In the genomic region with DNA sequence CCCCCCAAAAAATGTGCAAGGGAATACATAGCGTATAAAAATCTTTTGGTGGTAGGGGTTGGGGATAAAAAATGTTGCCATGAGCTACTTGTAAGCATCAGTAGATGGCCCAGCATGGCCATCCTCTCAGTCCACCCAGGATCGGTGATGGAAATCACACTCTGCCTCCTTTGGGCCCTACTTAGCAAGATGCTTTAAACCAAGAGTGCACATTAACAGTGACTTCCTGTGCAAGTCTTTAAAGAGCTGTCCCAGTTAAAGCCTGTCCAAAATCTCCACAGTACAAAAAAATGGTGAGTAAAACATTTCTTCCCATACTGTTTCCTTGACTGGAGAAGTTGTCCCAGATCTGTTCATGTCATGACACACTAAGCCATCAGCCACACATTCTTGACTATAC, we compare ENCODE assay signal across 9 cellular contexts. TPM values are rescaled to one million over a fixed set of nuclear protein-coding genes. Genes with fewer than 3 reads are reported as not detected.
DNase-seq lines count a peak whose midpoint lies in the region; ATAC-seq and TF ChIP-seq lines count a peak whose summit lies in the region.
"Had no signal": no experiment of that assay in that cellular context is flagged by ENCODE, and none has a peak within 500 bp of the region (broad histone marks: within the 10 kb centered on the region; RNA-seq: fewer than 3 reads in every experiment).

No MANE protein-coding gene starts in this region.

- H2BK20ac ChIP-seq in H9 (ENCODE audit: low read depth, low read length, poor library complexity, severe bottlenecking): no peak overlapping the region

- H3K27me3 ChIP-seq in KMS-11 (ENCODE audit: insufficient read depth, low read depth) (no peaks in the 10 kb centered on the region), H9 (ENCODE audit: insufficient read depth, low read length) (no peaks in the 10 kb centered on the region)
- H3K27me3 ChIP-seq: uterus had no signal

- H3K79me2 ChIP-seq in KMS-11 (ENCODE audit: insufficient read depth, low read depth): peaks cover 16% of the 10 kb centered on the region; the same call in 1 of the 2 replicates
- no peaks in the 10 kb centered on the region for H3K79me2 ChIP-seq in H9 (ENCODE audit: insufficient read depth, low read length)

- H2BK5ac ChIP-seq in H9 (ENCODE audit: insufficient read length, low read length): no peak overlapping the region

- H2AFZ ChIP-seq in KMS-11 (ENCODE audit: low read depth) (0 out of 2 replicates have a peak overlapping the region, but pooled peaks have one; percentile 64), H9 (ENCODE audit: low read length) (no peak overlapping the region)

- no peaks in the 10 kb centered on the region for H3K23me2 ChIP-seq in H9 (ENCODE audit: insufficient read length, low read depth, low read length, poor library complexity, severe bottlenecking)

- H3K4me1 ChIP-seq in KMS-11 (ENCODE audit: low read depth, poor library complexity, severe bottlenecking) (peaks cover 49% of the 10 kb centered on the region), H9 (ENCODE audit: insufficient read depth, low read length) (no peaks in the 10 kb centered on the region)
- H3K4me1 ChIP-seq: uterus had no signal

- peaks cover 10 to 19% of the 10 kb centered on the region in 2 donors for H3K36me3 Mint-ChIP-seq in activated T-cell treated with anti-CD3 and anti-CD28 coated beads, Interleukin-2, amount 50 U/mL, for 72 hours (ENCODE audit: insufficient read depth in 2 of 2)
- H3K36me3 Mint-ChIP-seq in activated naive CD8-positive, alpha-beta T cell treated with anti-CD3 and anti-CD28 coated beads, Interleukin-2, amount 10 ng/mL, durations not matched to agents 7 days and 5 days: peaks cover 29% of the 10 kb centered on the region
- H3K36me3 Mint-ChIP-seq in H9 (ENCODE audit: insufficient read depth in 1 of 3, low read depth in 3 of 3): no peaks in the 10 kb centered on the region

- no peak overlapping the region for H2AK5ac ChIP-seq in H9 (ENCODE audit: insufficient read length, low read length)

- no peaks in the 10 kb centered on the region for H4K20me1 ChIP-seq in KMS-11 (ENCODE audit: insufficient read depth)
- H4K20me1 ChIP-seq in H9 (ENCODE audit: control insufficient read depth, insufficient read depth, insufficient read length): no peaks in the 10 kb centered on the region

- no peak overlapping the region for H3K56ac ChIP-seq in H9 (ENCODE audit: insufficient read length, low read depth, low read length)

- peak overlapping the region; percentile 73; the same call in 1 of the 2 replicates for H3K27ac ChIP-seq in KMS-11
- H3K27ac ChIP-seq in H9 (ENCODE audit: insufficient read length, low read depth, low read length): no peak overlapping the region
- H3K27ac ChIP-seq: uterus had no signal

- H3K79me1 ChIP-seq in H9 (ENCODE audit: insufficient read depth, low read depth, low read length, poor library complexity, severe bottlenecking): no peaks in the 10 kb centered on the region

- H3K4me3 Mint-ChIP-seq in activated T-cell treated with anti-CD3 and anti-CD28 coated beads, Interleukin-2, amount 50 U/mL, for 72 hours: peak overlapping the region; percentile 86 to 100
- H3K4me3 Mint-ChIP-seq in activated naive CD8-positive, alpha-beta T cell treated with anti-CD3 and anti-CD28 coated beads, Interleukin-2, amount 10 ng/mL, durations not matched to agents 7 days and 5 days: peak overlapping the region; percentile 75
- peak overlapping the region; percentile 72 to 80 for H3K4me3 Mint-ChIP-seq in stimulated activated naive CD8-positive, alpha-beta T cell treated with anti-CD3 and anti-CD28 coated beads, Interleukin-15, amount 100 ng/mL, for 72 hours
- H3K4me3 Mint-ChIP-seq in H9: no peak overlapping the region

- no peak overlapping the region for H4K91ac ChIP-seq in H9 (ENCODE audit: insufficient read length, low read depth, low read length)

- no peak overlapping the region for H4K8ac ChIP-seq in H9 (replicated peaks; ENCODE audit: insufficient read length, low read depth, low read length)

- H2BK12ac ChIP-seq in H9 (ENCODE audit: insufficient read length, low read depth, low read length): no peak overlapping the region

- H3K4me2 ChIP-seq in KMS-11: peak overlapping the region; percentile 89
- no peak overlapping the region for H3K4me2 ChIP-seq in H9 (ENCODE audit: insufficient read depth, insufficient read length, low read length)

- DNase-seq in activated T-cell treated with anti-CD3 and anti-CD28 coated beads, Interleukin-2, amount 50 U/mL, for 72 hours: no peak
- DNase-seq in activated T-cell treated with anti-CD3 and anti-CD28 coated beads, Interleukin-2, amount 50 U/mL, for 48 hours: no peak
- no peak for DNase-seq in activated naive CD8-positive, alpha-beta T cell treated with anti-CD3 and anti-CD28 coated beads, Interleukin-2, amount 10 ng/mL, durations not matched to agents 7 days and 5 days
- DNase-seq in stimulated activated naive CD8-positive, alpha-beta T cell treated with anti-CD3 and anti-CD28 coated beads, Interleukin-15, amount 100 ng/mL, for 72 hours: no peak
- DNase-seq in NCI-H524 (lab: John Stamatoyannopoulos, UW) (no peak), AG08395 (ENCODE audit: low spot score) (no peak), H9 (no peak)
- DNase-seq: uterus had no signal

- TF ChIP-seq CTCF in KMS-11 (conservative IDR thresholded peaks at IDR 0.05; ENCODE audit: low read depth, low read length) (no peak), H9 (conservative IDR thresholded peaks at IDR 0.05) (no peak)

- no peak overlapping the region for H3K23ac ChIP-seq in H9 (ENCODE audit: insufficient read length, low read depth, low read length)

- no peak overlapping the region for H2BK15ac ChIP-seq in H9 (ENCODE audit: low read depth, low read length)

- H3K27ac Mint-ChIP-seq in activated T-cell treated with anti-CD3 and anti-CD28 coated beads, Interleukin-2, amount 50 U/mL, for 72 hours: peak overlapping the region; percentile 100
- peak overlapping the region; percentile 88 for H3K27ac Mint-ChIP-seq in activated naive CD8-positive, alpha-beta T cell treated with anti-CD3 and anti-CD28 coated beads, Interleukin-2, amount 10 ng/mL, durations not matched to agents 7 days and 5 days
- H3K27ac Mint-ChIP-seq in stimulated activated naive CD8-positive, alpha-beta T cell treated with anti-CD3 and anti-CD28 coated beads, Interleukin-15, amount 100 ng/mL, for 72 hours: peak overlapping the region; percentile 91 to 99
- H3K27ac Mint-ChIP-seq in H9: no peak overlapping the region

- no peaks in the 10 kb centered on the region for H3K36me3 ChIP-seq in KMS-11 (ENCODE audit: insufficient read depth)
- H3K36me3 ChIP-seq: uterus had no signal

- H3K9me3 ChIP-seq in H9 (ENCODE audit: control insufficient read depth, low read depth, low read length): no peaks in the 10 kb centered on the region
- H3K9me3 ChIP-seq: uterus had no signal

- H3K9me3 Mint-ChIP-seq in activated T-cell treated with anti-CD3 and anti-CD28 coated beads, Interleukin-2, amount 50 U/mL, for 72 hours: peaks cover 3 to 5% of the 10 kb centered on the region in 2 donors
- H3K9me3 Mint-ChIP-seq in activated naive CD8-positive, alpha-beta T cell treated with anti-CD3 and anti-CD28 coated beads, Interleukin-2, amount 10 ng/mL, durations not matched to agents 7 days and 5 days: peaks cover 2% of the 10 kb centered on the region
- peaks cover 4 to 6% of the 10 kb centered on the region in 2 donors for H3K9me3 Mint-ChIP-seq in stimulated activated naive CD8-positive, alpha-beta T cell treated with anti-CD3 and anti-CD28 coated beads, Interleukin-15, amount 100 ng/mL, for 72 hours
- peaks cover 2 to 3% of the 10 kb centered on the region in 2 experiments; a peak in 2 of 5 replicates for H3K9me3 Mint-ChIP-seq in H9

- H4K5ac ChIP-seq in H9 (ENCODE audit: insufficient read length, low read depth, low read length): no peak overlapping the region

- H3K4me1 Mint-ChIP-seq in activated T-cell treated with anti-CD3 and anti-CD28 coated beads, Interleukin-2, amount 50 U/mL, for 72 hours (ENCODE audit: low read depth): peaks cover 93% of the 10 kb centered on the region
- peaks cover 73% of the 10 kb centered on the region for H3K4me1 Mint-ChIP-seq in activated naive CD8-positive, alpha-beta T cell treated with anti-CD3 and anti-CD28 coated beads, Interleukin-2, amount 10 ng/mL, durations not matched to agents 7 days and 5 days
- peaks cover 85% of the 10 kb centered on the region for H3K4me1 Mint-ChIP-seq in stimulated activated naive CD8-positive, alpha-beta T cell treated with anti-CD3 and anti-CD28 coated beads, Interleukin-15, amount 100 ng/mL, for 72 hours
- no peaks in the 10 kb centered on the region for H3K4me1 Mint-ChIP-seq in H9

- no peak overlapping the region for H3K14ac ChIP-seq in H9 (ENCODE audit: insufficient read depth, low read length)

- no peak overlapping the region for H3K4me3 ChIP-seq in KMS-11 (IDR thresholded peaks at IDR 0.05; ENCODE audit: insufficient read depth, low read depth, low read length)
- H3K4me3 ChIP-seq: uterus had no signal

- H2BK120ac ChIP-seq in H9 (ENCODE audit: low read depth, low read length, poor library complexity, severe bottlenecking): no peak overlapping the region

- no peak for ATAC-seq in activated T-cell treated with anti-CD3 and anti-CD28 coated beads, Interleukin-2, amount 50 U/mL, for 72 hours (replicated peaks in 1 of 2)
- peak; percentile 40 for ATAC-seq in activated naive CD8-positive, alpha-beta T cell treated with anti-CD3 and anti-CD28 coated beads, Interleukin-2, amount 10 ng/mL, durations not matched to agents 7 days and 5 days (ENCODE audit: low read depth)
- peak; percentile 48 for ATAC-seq in stimulated activated naive CD8-positive, alpha-beta T cell treated with anti-CD3 and anti-CD28 coated beads, Interleukin-15, amount 100 ng/mL, for 72 hours

- POLR2A ChIA-PET in activated naive CD8-positive, alpha-beta T cell treated with anti-CD3 and anti-CD28 coated beads, Interleukin-2, amount 10 ng/mL, durations not matched to agents 7 days and 5 days (lab: Charles Lee): interaction anchor here (0.7 to 7.2 kb wide), 5 partner anchors 11 to 94 kb away, joined by 3 to 122 read pairs (median 9); partner anchors contain the start of gene ANKRD44

- no peak overlapping the region for H3K18ac ChIP-seq in H9 (ENCODE audit: insufficient read length, low read depth, low read length)

- H3K9ac ChIP-seq in KMS-11: no peak overlapping the region
- H3K9ac ChIP-seq in H9 (ENCODE audit: extremely low read depth, insufficient read length, low read length): no peak overlapping the region

- WGBS in H9 (ENCODE audit: extremely low coverage, insufficient read length, low lambda C conversion rate): no CpG with 5 or more reads among the region's 2 CpGs

- no peak overlapping the region for H3T11ph ChIP-seq in H9 (ENCODE audit: low read length)

- H3K27me3 Mint-ChIP-seq in activated T-cell treated with anti-CD3 and anti-CD28 coated beads, Interleukin-2, amount 50 U/mL, for 72 hours (ENCODE audit: low read depth): no peaks in the 10 kb centered on the region
- no peaks in the 10 kb centered on the region for H3K27me3 Mint-ChIP-seq in activated naive CD8-positive, alpha-beta T cell treated with anti-CD3 and anti-CD28 coated beads, Interleukin-2, amount 10 ng/mL, durations not matched to agents 7 days and 5 days
- H3K27me3 Mint-ChIP-seq in stimulated activated naive CD8-positive, alpha-beta T cell treated with anti-CD3 and anti-CD28 coated beads, Interleukin-15, amount 100 ng/mL, for 72 hours: no peaks in the 10 kb centered on the region
- no peaks in the 10 kb centered on the region for H3K27me3 Mint-ChIP-seq in H9 (ENCODE audit: low read depth)

- H3K4ac ChIP-seq in H9 (ENCODE audit: low read depth, low read length): no peak overlapping the region

RNA-seq across cellular contexts. Expression of gene ANKRD44, which starts 18.0 kb away (rescaled TPM):
- total RNA-seq in activated T-cell treated with anti-CD3 and anti-CD28 coated beads, Interleukin-2, amount 50 U/mL, for 72 hours: 100 to 1,000 TPM; 114 to 141 TPM
- 100 to 1,000 TPM; 240 to 243 TPM for total RNA-seq in activated naive CD8-positive, alpha-beta T cell treated with anti-CD3 and anti-CD28 coated beads, Interleukin-2, amount 10 ng/mL, durations not matched to agents 7 days and 5 days
- total RNA-seq in H9 (2021): 1.8 and 1.9 TPM in 2 replicates

Comparison
In these comparisons a context has a peak if more than half of its experiments do, and no peak if none do; other contexts are left out.
1. ATAC-seq: peak in activated naive CD8-positive, alpha-beta T cell treated with anti-CD3 and anti-CD28 coated beads, Interleukin-2, amount 10 ng/mL, durations not matched to agents 7 days and 5 days (single experiment) and stimulated activated naive CD8-positive, alpha-beta T cell treated with anti-CD3 and anti-CD28 coated beads, Interleukin-15, amount 100 ng/mL, for 72 hours (single experiment); none in activated T-cell treated with anti-CD3 and anti-CD28 coated beads, Interleukin-2, amount 50 U/mL, for 72 hours (0 of 2).
2. H3K27ac Mint-ChIP-seq: peak in activated T-cell treated with anti-CD3 and anti-CD28 coated beads, Interleukin-2, amount 50 U/mL, for 72 hours (single experiment), activated naive CD8-positive, alpha-beta T cell treated with anti-CD3 and anti-CD28 coated beads, Interleukin-2, amount 10 ng/mL, durations not matched to agents 7 days and 5 days (single experiment) and stimulated activated naive CD8-positive, alpha-beta T cell treated with anti-CD3 and anti-CD28 coated beads, Interleukin-15, amount 100 ng/mL, for 72 hours (2 of 2); none in H9 (0 of 3).
3. H3K4me3 Mint-ChIP-seq: peak in activated T-cell treated with anti-CD3 and anti-CD28 coated beads, Interleukin-2, amount 50 U/mL, for 72 hours (2 of 2), activated naive CD8-positive, alpha-beta T cell treated with anti-CD3 and anti-CD28 coated beads, Interleukin-2, amount 10 ng/mL, durations not matched to agents 7 days and 5 days (single experiment) and stimulated activated naive CD8-positive, alpha-beta T cell treated with anti-CD3 and anti-CD28 coated beads, Interleukin-15, amount 100 ng/mL, for 72 hours (2 of 2); none in H9 (0 of 2).
4. RNA of gene ANKRD44, which starts 18.0 kb away (total RNA-seq): 240 to 243 TPM in activated naive CD8-positive, alpha-beta T cell treated with anti-CD3 and anti-CD28 coated beads, Interleukin-2, amount 10 ng/mL, durations not matched to agents 7 days and 5 days and 114 to 141 TPM in activated T-cell treated with anti-CD3 and anti-CD28 coated beads, Interleukin-2, amount 50 U/mL, for 72 hours; 1.8 to 1.9 TPM in H9; every median in the first group is over 10 times any median in the second.